In genomic region chr4:56374956-56375355, GRCh38 we compare ENCODE assay signal across 31 cellular contexts.
"Had no signal": no experiment of that assay in that cellular context is flagged by ENCODE, and none has a peak within 500 bp of the region (broad histone marks: within the 10 kb centered on the region; RNA-seq: fewer than 3 reads in every experiment).

No MANE protein-coding gene starts in this region.

- FAIRE-seq: RCC 7860 had no signal

- H3K9ac ChIP-seq: KMS-11 had no signal

- H3K27ac ChIP-seq: brain microvascular endothelial cell, KMS-11, PC-9, RWPE1 had no signal

- H3K4me2 ChIP-seq: KMS-11, PC-9 had no signal

- H3K27me3 ChIP-seq: brain microvascular endothelial cell had no signal

- H3K4me3 ChIP-seq: PC-9 had no signal

- DNase-seq: activated CD4-positive, alpha-beta T cell treated with anti-CD3 and anti-CD28 coated beads for 36 hours; activated CD4-positive, alpha-beta T cell treated with anti-CD3 and anti-CD28 coated beads, Interleukin-2, amount 10 ng/mL, durations not matched to agents 7 days and 5 days; activated CD4-positive, alpha-beta T cell treated with anti-CD3 and anti-CD28 coated beads, Interleukin-2, amount 50 U/mL, for 48 hours; activated CD8-positive, alpha-beta memory T cell treated with anti-CD3 and anti-CD28 coated beads, Interleukin-2, amount 50 U/mL, for 4 hours; activated effector memory CD4-positive, alpha-beta T cell treated with Interleukin-2 at 50 U/mL for 16 hours; activated naive CD4-positive, alpha-beta T cell treated with anti-CD3 and anti-CD28 coated beads, Interleukin-2, amount 10 ng/mL, durations not matched to agents 7 days and 5 days; activated naive CD8-positive, alpha-beta T cell treated with anti-CD3 and anti-CD28 coated beads, Interleukin-2, amount 50 U/mL, for 24 hours; activated T-cell treated with anti-CD3 and anti-CD28 coated beads for 4 hours; activated T-cell treated with anti-CD3 and anti-CD28 coated beads, Interleukin-2, amount 50 U/mL, for 48 hours; anterior cingulate cortex; brain microvascular endothelial cell; central memory CD4-positive, alpha-beta T cell; NCI-H1105; NCI-H1417 treated with DMSO at 0.1 percent for 48 hours; NCI-H187 treated with DMSO at 0.1 percent for 48 hours; NCI-H2081; NCI-H2171 treated with DMSO at 0.1 percent for 48 hours; NCI-H2227 treated with DMSO at 0.1 percent for 48 hours; NCI-H446 treated with DMSO at 0.1 percent for 48 hours; NCI-H524; NCI-H69; NK-92 treated with Interleukin-12 subunit alpha and Interleukin-12 subunit beta, amount 100 ng/mL, for 24 hours; PC-9; SIG-M5; SW 1271; T-helper 1 cell; T-helper 2 cell; T-helper 9 cell had no signal

- H2AFZ ChIP-seq: PC-9 had no signal
